11 cellular contexts compared by ENCODE assay signal in the genomic region with DNA sequence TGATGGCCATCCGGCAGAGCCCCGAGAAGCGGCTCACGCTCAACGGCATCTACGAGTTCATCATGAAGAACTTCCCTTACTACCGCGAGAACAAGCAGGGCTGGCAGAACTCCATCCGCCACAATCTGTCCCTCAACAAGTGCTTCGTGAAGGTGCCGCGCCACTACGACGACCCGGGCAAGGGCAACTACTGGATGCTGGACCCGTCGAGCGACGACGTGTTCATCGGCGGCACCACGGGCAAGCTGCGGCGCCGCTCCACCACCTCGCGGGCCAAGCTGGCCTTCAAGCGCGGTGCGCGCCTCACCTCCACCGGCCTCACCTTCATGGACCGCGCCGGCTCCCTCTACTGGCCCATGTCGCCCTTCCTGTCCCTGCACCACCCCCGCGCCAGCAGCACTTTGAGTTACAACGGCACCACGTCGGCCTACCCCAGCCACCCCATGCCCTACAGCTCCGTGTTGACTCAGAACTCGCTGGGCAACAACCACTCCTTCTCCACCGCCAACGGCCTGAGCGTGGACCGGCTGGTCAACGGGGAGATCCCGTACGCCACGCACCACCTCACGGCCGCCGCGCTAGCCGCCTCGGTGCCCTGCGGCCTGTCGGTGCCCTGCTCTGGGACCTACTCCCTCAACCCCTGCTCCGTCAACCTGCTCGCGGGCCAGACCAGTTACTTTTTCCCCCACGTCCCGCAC. TPM values are rescaled to one million over a fixed set of nuclear protein-coding genes. Genes with fewer than 3 reads are reported as not detected.
A peak's percentile ranks its signal among the peaks of the same experiment; 100 is the strongest.
DNase-seq lines count a peak whose midpoint lies in the region; ATAC-seq and TF ChIP-seq lines count a peak whose summit lies in the region.
"Had no signal": no experiment of that assay in that cellular context is flagged by ENCODE, and none has a peak within 500 bp of the region (broad histone marks: within the 10 kb centered on the region; RNA-seq: fewer than 3 reads in every experiment).

No MANE protein-coding gene starts in this region.

- no peaks in the 10 kb centered on the region for H3K79me2 ChIP-seq in OCI-LY7 (ENCODE audit: insufficient read depth, low read depth, low read length)

- H4K20me1 ChIP-seq in OCI-LY7 (ENCODE audit: insufficient read depth, low read length) = no peaks in the 10 kb centered on the region

- H3K27me3 Mint-ChIP-seq in endothelial cell (ENCODE audit: unreplicated experiment) = peaks cover 40% of the 10 kb centered on the region
- peaks cover 76% of the 10 kb centered on the region for H3K27me3 Mint-ChIP-seq in osteocyte (ENCODE audit: unreplicated experiment)
- peaks cover 74 to 87% (median 86%) of the 10 kb centered on the region in 3 donors for H3K27me3 Mint-ChIP-seq in CD14-positive monocyte (ENCODE audit: low read depth in 3 of 3)

- no peak overlapping the region for H2AFZ ChIP-seq in OCI-LY7 (ENCODE audit: low read length)

- ATAC-seq in GM18511 (IDR thresholded peaks at IDR 0.05; ENCODE audit: unreplicated experiment) = no peak

- DNase-seq in NCI-H1436 (lab: John Stamatoyannopoulos, UW) (peak; percentile 49), NCI-H1436 treated with DMSO at 0.1 percent for 48 hours (lab: John Stamatoyannopoulos, UW) (no peak), NCI-H510A (lab: John Stamatoyannopoulos, UW) (peak; percentile 82), endothelial cell (ENCODE audit: low spot score) (peak; percentile 37), osteocyte (ENCODE audit: extremely low spot score, unreplicated experiment) (no peak), OCI-LY7 (ENCODE audit: low spot score) (no peak), CD14-positive monocyte (ENCODE audit: low spot score) (no peak)
- DNase-seq: stimulated activated CD4-positive, alpha-beta T cell treated with anti-CD3 and anti-CD28 coated beads, Interleukin-12 subunit alpha, Interleukin-12 subunit beta, amount 100 ng/mL, for 4 hours; transverse colon had no signal

- H3K27ac Mint-ChIP-seq in endothelial cell (ENCODE audit: unreplicated experiment) (peak overlapping the region; percentile 79), osteocyte (ENCODE audit: unreplicated experiment) (no peak overlapping the region), CD14-positive monocyte (peak overlapping the region in 1 of 7 donors; percentile 10)

- H3K4me2 ChIP-seq in OCI-LY7 (ENCODE audit: low read length) = no peak overlapping the region

- H3K4me1 Mint-ChIP-seq in endothelial cell (ENCODE audit: unreplicated experiment) (peaks cover 15% of the 10 kb centered on the region), osteocyte (ENCODE audit: unreplicated experiment) (peaks cover 12% of the 10 kb centered on the region), CD14-positive monocyte (peaks cover 14% of the 10 kb centered on the region)

- POLR2A ChIA-PET in OCI-LY7 (lab: Charles Lee) = no interaction called here

- CTCF ChIA-PET in OCI-LY7 (lab: Charles Lee; ENCODE audit: unreplicated experiment) = no interaction called here

- H3K9me2 ChIP-seq in OCI-LY7 (ENCODE audit: insufficient read depth, low read length) = no peaks in the 10 kb centered on the region

- TF ChIP-seq CTCF in endothelial cell (IDR thresholded peaks at IDR 0.05; ENCODE audit: unreplicated experiment) = peak; percentile 28
- TF ChIP-seq CTCF in osteocyte (IDR thresholded peaks at IDR 0.05) = no peak
- no peak for TF ChIP-seq CTCF in OCI-LY7 (conservative IDR thresholded peaks at IDR 0.05; ENCODE audit: low read length)
- TF ChIP-seq CTCF in CD14-positive monocyte (IDR thresholded peaks at IDR 0.05) = no peak

- no TSS peak for BruUV-seq in OCI-LY7 (replicated peaks; lab: Mats Ljungman, UMichigan)

- H3K36me3 Mint-ChIP-seq in endothelial cell (ENCODE audit: low read depth, unreplicated experiment) = peaks cover 9% of the 10 kb centered on the region
- no peaks in the 10 kb centered on the region for H3K36me3 Mint-ChIP-seq in osteocyte (ENCODE audit: unreplicated experiment)
- H3K36me3 Mint-ChIP-seq in CD14-positive monocyte = peaks cover 3 to 10% of the 10 kb centered on the region in 2 donors

- no peaks in the 10 kb centered on the region for H3K9me3 ChIP-seq in OCI-LY7 (ENCODE audit: low read length)
- H3K9me3 ChIP-seq: ascending aorta, transverse colon had no signal

- H3K9me3 Mint-ChIP-seq in endothelial cell (ENCODE audit: unreplicated experiment) = no peaks in the 10 kb centered on the region
- H3K9me3 Mint-ChIP-seq in osteocyte (ENCODE audit: unreplicated experiment) = no peaks in the 10 kb centered on the region
- peaks cover 5 to 36% (median 30%) of the 10 kb centered on the region in 7 donors for H3K9me3 Mint-ChIP-seq in CD14-positive monocyte

- intact Hi-C loops in OCI-LY7 (cut with micrococcal nuclease; ENCODE audit: unreplicated experiment) = no loop called here
- intact Hi-C loops in CD14-positive monocyte (cut with micrococcal nuclease) = no loop called here

- H3K4me3 ChIP-seq in OCI-LY7 (ENCODE audit: low read depth, low read length, poor library complexity, severe bottlenecking) = no peak overlapping the region
- H3K4me3 ChIP-seq: ascending aorta had no signal

- H3K27ac ChIP-seq in OCI-LY7 (ENCODE audit: low read depth, low read length, poor library complexity, severe bottlenecking) = no peak overlapping the region
- H3K27ac ChIP-seq: ascending aorta, transverse colon had no signal

- no peak overlapping the region for H3K4me3 Mint-ChIP-seq in endothelial cell (ENCODE audit: unreplicated experiment)
- peak overlapping the region; percentile 52 for H3K4me3 Mint-ChIP-seq in osteocyte (ENCODE audit: unreplicated experiment)
- H3K4me3 Mint-ChIP-seq in CD14-positive monocyte = peak overlapping the region in 1 of 2 donors; percentile 84

- no peaks in the 10 kb centered on the region for H3K36me3 ChIP-seq in OCI-LY7 (ENCODE audit: insufficient read depth, low read length)
- H3K36me3 ChIP-seq: ascending aorta, transverse colon had no signal

- H3K4me1 ChIP-seq in OCI-LY7 (ENCODE audit: insufficient read depth, low read length, poor library complexity, severe bottlenecking) = no peaks in the 10 kb centered on the region

RNA-seq across cellular contexts. Expression of a gene that starts 1.4 kb away (rescaled TPM):
- total RNA-seq in endothelial cell (ENCODE audit: unreplicated experiment) = 1.8 TPM
- not detected in 2 replicates for total RNA-seq in osteocyte
- not detected in 2 replicates for total RNA-seq in OCI-LY7 (2014; rRNA removed; shearing (Covaris generic))
- not detected in 2 replicates for total RNA-seq in OCI-LY7 (2022)
- not detected for polyA plus RNA-seq in CD14-positive monocyte
- total RNA-seq: ascending aorta, transverse colon had no signal

Comparison
In these comparisons a context has a peak if more than half of its experiments do, and no peak if none do; other contexts are left out.
1. DNase-seq: peak in NCI-H1436 (single experiment), NCI-H510A (single experiment) and endothelial cell (single experiment); none in NCI-H1436 treated with DMSO at 0.1 percent for 48 hours (single experiment), osteocyte (single experiment), OCI-LY7 (single experiment) and CD14-positive monocyte (single experiment).